Comparison of ENCODE assay signal across 10 cellular contexts in the genomic region with DNA sequence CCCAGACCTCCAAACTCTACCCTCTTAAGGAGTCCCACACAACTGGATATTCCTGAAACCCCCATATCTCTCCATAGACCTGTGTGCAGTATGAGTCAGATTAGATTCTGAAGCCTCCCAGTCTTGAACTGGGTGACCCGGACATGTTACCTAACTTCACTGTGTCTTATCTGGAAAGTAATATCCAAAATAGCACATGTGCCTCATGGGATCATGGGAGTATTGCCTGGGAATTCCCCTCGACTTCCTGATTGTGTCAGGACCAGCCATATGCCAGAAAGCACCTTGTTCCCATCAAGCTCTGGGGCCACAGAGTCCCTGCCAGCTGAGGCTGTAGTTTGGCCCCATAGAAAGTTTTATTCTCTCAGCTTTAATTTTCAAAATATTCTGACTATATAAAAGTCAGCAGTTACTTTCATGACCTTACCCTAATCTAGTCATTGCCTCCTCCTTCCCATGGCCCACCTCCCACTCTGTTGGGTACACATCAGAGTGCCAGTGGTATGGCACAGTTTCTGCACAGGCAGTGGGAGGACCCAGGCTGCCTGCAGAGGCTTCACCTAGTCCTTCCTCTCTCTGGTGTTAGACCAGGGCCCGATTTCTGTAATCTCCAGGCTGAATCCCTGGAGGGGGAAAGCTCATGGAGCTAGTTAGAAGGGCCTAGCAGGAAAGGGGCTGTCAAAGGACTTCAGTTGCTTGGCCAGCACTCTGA. TPM values are rescaled to one million over a fixed set of nuclear protein-coding genes. Genes with fewer than 3 reads are reported as not detected.
DNase-seq lines count a peak whose midpoint lies in the region; ATAC-seq and TF ChIP-seq lines count a peak whose summit lies in the region.
"Had no signal": no experiment of that assay in that cellular context is flagged by ENCODE, and none has a peak within 500 bp of the region (broad histone marks: within the 10 kb centered on the region; RNA-seq: fewer than 3 reads in every experiment).

No MANE protein-coding gene starts in this region.

- no peak for TF ChIP-seq CTCF in coronary artery (IDR thresholded peaks at IDR 0.05)

- no peak overlapping the region for H3K4me3 ChIP-seq in coronary artery

- DNase-seq in coronary artery (ENCODE audit: low spot score) (no peak), left lobe of liver (ENCODE audit: low spot score) (no peak), cerebellar cortex (ENCODE audit: low spot score) (no peak), foreskin melanocyte (no peak), SK-N-DZ (ENCODE audit: low spot score) (no peak), anterior cingulate cortex (lab: John Stamatoyannopoulos, UW) (no peak)
- DNase-seq in stimulated activated naive CD8-positive, alpha-beta T cell treated with anti-CD3 and anti-CD28 coated beads, Interleukin-15, Interleukin-2, amounts not matched to agents 100 U/mL and 50 U/mL, for 24 hours: no peak
- DNase-seq: activated CD8-positive, alpha-beta memory T cell treated with anti-CD3 and anti-CD28 coated beads, Interleukin-2, amount 50 U/mL, for 4 hours had no signal

- H3K27ac ChIP-seq in coronary artery: peak overlapping the region; percentile 0 to 9

- peak; percentile 49 for ATAC-seq in HG02798 (IDR thresholded peaks at IDR 0.05; ENCODE audit: poor library complexity, unreplicated experiment)
- peak; percentile 77 for ATAC-seq in left lobe of liver
- ATAC-seq in stimulated activated naive CD8-positive, alpha-beta T cell treated with anti-CD3 and anti-CD28 coated beads, Interleukin-15, Interleukin-2, amounts not matched to agents 100 U/mL and 50 U/mL, for 24 hours: peak; percentile 30

RNA-seq across cellular contexts. Expression of a gene that starts 19.5 kb away (rescaled TPM):
- total RNA-seq in left lobe of liver: 48.2 TPM
- polyA plus RNA-seq in SK-N-DZ (2014; cell fraction: cytosol; rRNA removed): 2.3 and 2.7 TPM in 2 replicates
- polyA plus RNA-seq in SK-N-DZ (2014; cell fraction: nucleus; rRNA removed): 1.3 and 2.3 TPM in 2 replicates

RNA-seq across cellular contexts. Expression of a gene that starts 53.4 kb away (rescaled TPM):
- total RNA-seq in left lobe of liver: not detected
- not detected in 2 replicates for polyA plus RNA-seq in SK-N-DZ (2014; cell fraction: cytosol; rRNA removed)
- polyA plus RNA-seq in SK-N-DZ (2014; cell fraction: nucleus; rRNA removed): not detected in 2 replicates
- total RNA-seq: frontal cortex had no signal
